Comparison of ENCODE assay signal across 18 cellular contexts in genomic region chr12:89073659-89074058, GRCh38.
"Had no signal": no experiment of that assay in that cellular context is flagged by ENCODE, and none has a peak within 500 bp of the region (broad histone marks: within the 10 kb centered on the region; RNA-seq: fewer than 3 reads in every experiment).

No MANE protein-coding gene starts in this region.

- H3K9me3 Mint-ChIP-seq: activated CD8-positive, alpha-beta T cell treated with anti-CD3 and anti-CD28 coated beads for 36 hours; endodermal cell; nephron progenitor cell; stimulated activated memory B cell treated with anti-CD40 and anti-IgM and Interleukin-4, amounts not matched to agents 10 μg/mL and 1 μg/mL and 100 μg/mL, for 72 hours had no signal

- H3K4me1 ChIP-seq: transverse colon had no signal

- H3K4me3 ChIP-seq: cardiac muscle cell, heart right ventricle, right lobe of liver, skin epidermis, stomach, transverse colon had no signal

- ATAC-seq: left colon; stimulated activated memory B cell treated with anti-CD40 and anti-IgM and Interleukin-4, amounts not matched to agents 10 μg/mL and 1 μg/mL and 100 μg/mL, for 72 hours had no signal

- H3K27me3 ChIP-seq: cardiac muscle cell, heart right ventricle, right lobe of liver, stomach, transverse colon had no signal

- H3K9me3 ChIP-seq: heart right ventricle, right lobe of liver, stomach, transverse colon had no signal

- H3K27ac Mint-ChIP-seq: activated CD4-positive, alpha-beta T cell treated with anti-CD3 and anti-CD28 coated beads, Interleukin-2, amount 10 ng/mL, durations not matched to agents 24 days and 14 days; activated CD8-positive, alpha-beta memory T cell treated with anti-CD3 and anti-CD28 coated beads, Interleukin-2, amount 10 ng/mL, durations not matched to agents 7 days and 5 days; activated CD8-positive, alpha-beta T cell treated with anti-CD3 and anti-CD28 coated beads for 36 hours; activated naive CD8-positive, alpha-beta T cell treated with anti-CD3 and anti-CD28 coated beads, Interleukin-2, amount 10 ng/mL, durations not matched to agents 7 days and 5 days; memory B cell; nephron progenitor cell; stimulated activated memory B cell treated with anti-CD40 and anti-IgM and Interleukin-4, amounts not matched to agents 10 μg/mL and 1 μg/mL and 100 μg/mL, for 72 hours had no signal

- H3K36me3 Mint-ChIP-seq: activated naive CD8-positive, alpha-beta T cell treated with anti-CD3 and anti-CD28 coated beads, Interleukin-2, amount 10 ng/mL, durations not matched to agents 7 days and 5 days; memory B cell; stimulated activated memory B cell treated with anti-CD40 and anti-IgM and Interleukin-4, amounts not matched to agents 10 μg/mL and 1 μg/mL and 100 μg/mL, for 72 hours had no signal

- H3K36me3 ChIP-seq: cardiac muscle cell, heart right ventricle, right lobe of liver, stomach, transverse colon had no signal

- H3K4me3 Mint-ChIP-seq: activated CD4-positive, alpha-beta T cell treated with anti-CD3 and anti-CD28 coated beads, Interleukin-2, amount 10 ng/mL, durations not matched to agents 24 days and 14 days; activated CD8-positive, alpha-beta memory T cell treated with anti-CD3 and anti-CD28 coated beads, Interleukin-2, amount 10 ng/mL, durations not matched to agents 7 days and 5 days; activated CD8-positive, alpha-beta T cell treated with anti-CD3 and anti-CD28 coated beads for 36 hours; activated naive CD8-positive, alpha-beta T cell treated with anti-CD3 and anti-CD28 coated beads, Interleukin-2, amount 10 ng/mL, durations not matched to agents 7 days and 5 days; endodermal cell; memory B cell; nephron progenitor cell; stimulated activated memory B cell treated with anti-CD40 and anti-IgM and Interleukin-4, amounts not matched to agents 10 μg/mL and 1 μg/mL and 100 μg/mL, for 72 hours had no signal

- H3K27ac ChIP-seq: cardiac muscle cell, heart right ventricle, skin epidermis, transverse colon had no signal

- DNase-seq: activated CD4-positive, alpha-beta T cell treated with anti-CD3 and anti-CD28 coated beads, Interleukin-2, amount 10 ng/mL, durations not matched to agents 24 days and 14 days; activated CD4-positive, CD25-positive, alpha-beta regulatory T cell; activated CD8-positive, alpha-beta memory T cell treated with anti-CD3 and anti-CD28 coated beads, Interleukin-2, amount 10 ng/mL, durations not matched to agents 7 days and 5 days; activated CD8-positive, alpha-beta T cell treated with anti-CD3 and anti-CD28 coated beads for 36 hours; activated naive CD4-positive, alpha-beta T cell treated with Interleukin-2 at 50 U/mL for 16 hours; activated naive CD8-positive, alpha-beta T cell treated with anti-CD3 and anti-CD28 coated beads, Interleukin-2, amount 10 ng/mL, durations not matched to agents 7 days and 5 days; cortex of kidney; endodermal cell; heart right ventricle; left colon; nephron progenitor cell; stomach; transverse colon had no signal

- H3K27me3 Mint-ChIP-seq: activated CD4-positive, alpha-beta T cell treated with anti-CD3 and anti-CD28 coated beads, Interleukin-2, amount 10 ng/mL, durations not matched to agents 24 days and 14 days; activated CD8-positive, alpha-beta memory T cell treated with anti-CD3 and anti-CD28 coated beads, Interleukin-2, amount 10 ng/mL, durations not matched to agents 7 days and 5 days; activated CD8-positive, alpha-beta T cell treated with anti-CD3 and anti-CD28 coated beads for 36 hours; activated naive CD8-positive, alpha-beta T cell treated with anti-CD3 and anti-CD28 coated beads, Interleukin-2, amount 10 ng/mL, durations not matched to agents 7 days and 5 days; stimulated activated memory B cell treated with anti-CD40 and anti-IgM and Interleukin-4, amounts not matched to agents 10 μg/mL and 1 μg/mL and 100 μg/mL, for 72 hours had no signal

- H3K4me1 Mint-ChIP-seq: memory B cell; stimulated activated memory B cell treated with anti-CD40 and anti-IgM and Interleukin-4, amounts not matched to agents 10 μg/mL and 1 μg/mL and 100 μg/mL, for 72 hours had no signal
